In the genomic region with DNA sequence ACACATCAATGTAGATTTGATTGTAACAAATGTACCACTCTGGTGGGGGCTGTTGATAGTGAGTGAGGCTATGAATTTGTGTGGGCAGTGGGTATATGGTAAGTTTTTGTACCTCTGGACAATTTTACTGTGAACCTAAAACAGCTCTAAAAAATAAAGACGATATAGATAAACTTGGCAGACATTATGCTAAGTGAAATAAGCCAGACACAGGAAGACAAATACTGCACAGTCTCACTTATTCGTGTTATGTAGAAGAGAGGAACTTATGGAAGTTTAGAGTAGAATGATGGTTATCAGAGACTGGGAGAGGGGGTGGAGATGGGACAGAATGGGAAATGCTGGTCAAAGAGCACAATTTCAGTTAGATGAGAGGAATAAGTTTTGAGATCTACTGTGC, we compare ENCODE assay signal across 7 cellular contexts. TPM values are rescaled to one million over a fixed set of nuclear protein-coding genes. Genes with fewer than 3 reads are reported as not detected.
"Had no signal": no experiment of that assay in that cellular context is flagged by ENCODE, and none has a peak within 500 bp of the region (broad histone marks: within the 10 kb centered on the region; RNA-seq: fewer than 3 reads in every experiment).

No MANE protein-coding gene starts in this region.

- H3K27ac Mint-ChIP-seq: IgD-negative memory B cell had no signal

- H3K9me3 Mint-ChIP-seq: IgD-negative memory B cell had no signal

- H3K4me3 ChIP-seq: K562 had no signal

- DNase-seq: IMR-90 had no signal

- H3K27ac ChIP-seq: HL-60 had no signal

- H3K4me3 Mint-ChIP-seq: IgD-negative memory B cell had no signal

- H3K36me3 Mint-ChIP-seq: IgD-negative memory B cell had no signal

- H3K4me1 Mint-ChIP-seq: IgD-negative memory B cell had no signal

- ATAC-seq: HepG2, K562 had no signal

RNA-seq across cellular contexts. Expression of a gene that starts 8.7 kb away (rescaled TPM):
- total RNA-seq: HepG2, HT-29, HT1080, IMR-90, K562 had no signal
- polyA plus RNA-seq: IgD-negative memory B cell, IMR-90, K562 had no signal

RNA-seq across cellular contexts. Expression of a gene that starts 13.0 kb away (rescaled TPM):
- total RNA-seq: HepG2, HT1080, IMR-90, K562 had no signal
- polyA plus RNA-seq: HepG2, IgD-negative memory B cell, IMR-90, K562 had no signal

RNA-seq across cellular contexts. Expression of a gene that starts 28.1 kb away (rescaled TPM):
- total RNA-seq: HepG2, HT-29, HT1080, IMR-90, K562 had no signal
- polyA plus RNA-seq: IgD-negative memory B cell, IMR-90 had no signal

RNA-seq across cellular contexts. Expression of a gene that starts 30.8 kb away (rescaled TPM):
- total RNA-seq: HepG2, HT1080, IMR-90, K562 had no signal
- polyA plus RNA-seq: HepG2, IgD-negative memory B cell, IMR-90, K562 had no signal

RNA-seq across cellular contexts. Expression of a gene that starts 55.3 kb away (rescaled TPM):
- total RNA-seq: HepG2, HT-29, HT1080, IMR-90, K562 had no signal
- polyA plus RNA-seq: IgD-negative memory B cell, IMR-90 had no signal
